In genomic region chr11:20024172-20024935, GRCh38 we compare ENCODE assay signal across 12 cellular contexts.
DNase-seq lines count a peak whose midpoint lies in the region; ATAC-seq and TF ChIP-seq lines count a peak whose summit lies in the region.
"Had no signal": no experiment of that assay in that cellular context is flagged by ENCODE, and none has a peak within 500 bp of the region (broad histone marks: within the 10 kb centered on the region; RNA-seq: fewer than 3 reads in every experiment).

No MANE protein-coding gene starts in this region.

- peak overlapping the region; percentile 78 for H3K4me2 ChIP-seq in GM23338

- no peak for ATAC-seq in GM23338
- no peak for ATAC-seq in HG02763 (IDR thresholded peaks at IDR 0.05; ENCODE audit: unreplicated experiment)

- no peaks in the 10 kb centered on the region for H4K20me1 ChIP-seq in GM23338 (replicated peaks; ENCODE audit: insufficient read depth)

- H3K9me3 Mint-ChIP-seq in GM23338 = no peaks in the 10 kb centered on the region
- no peaks in the 10 kb centered on the region for H3K9me3 Mint-ChIP-seq in nephron
- H3K9me3 Mint-ChIP-seq: activated naive CD4-positive, alpha-beta T cell treated with anti-CD3 and anti-CD28 coated beads, Interleukin-2, amount 50 U/mL, for 24 hours had no signal

- H2AFZ ChIP-seq in GM23338 = no peak overlapping the region

- H3K79me2 ChIP-seq in GM23338 (replicated peaks; ENCODE audit: insufficient read depth) = peaks cover 41% of the 10 kb centered on the region

- no peaks in the 10 kb centered on the region for H3K9me3 ChIP-seq in esophagus (ENCODE audit: control insufficient read depth in 2 of 2, insufficient read depth in 1 of 2, low read depth in 1 of 2, low read length in 1 of 2)

- no peaks in the 10 kb centered on the region; the same call in 1 of the 2 replicates for H3K27me3 ChIP-seq in GM23338 (ENCODE audit: insufficient read depth)
- no peaks in the 10 kb centered on the region for H3K27me3 ChIP-seq in esophagus (ENCODE audit: control insufficient read depth in 1 of 2, insufficient read depth in 2 of 2, low read length in 2 of 2)

- H3K36me3 ChIP-seq in GM23338 (ENCODE audit: insufficient read depth) (no peaks in the 10 kb centered on the region), esophagus (ENCODE audit: control insufficient read depth in 2 of 2, insufficient read depth in 2 of 2, low read length in 1 of 2) (no peaks in the 10 kb centered on the region)

- no peak overlapping the region; the same call in none of the 3 replicates for H3K4me3 Mint-ChIP-seq in GM23338
- peak overlapping the region in 2 of 3 experiments; percentile 84 to 85 for H3K4me3 Mint-ChIP-seq in nephron
- H3K4me3 Mint-ChIP-seq: activated naive CD4-positive, alpha-beta T cell treated with anti-CD3 and anti-CD28 coated beads, Interleukin-2, amount 50 U/mL, for 24 hours had no signal

- H3K36me3 Mint-ChIP-seq in GM23338 (ENCODE audit: low read depth) (peaks cover 2% of the 10 kb centered on the region; the same call in 1 of the 3 replicates), nephron (ENCODE audit: low read depth) (no peaks in the 10 kb centered on the region)
- H3K36me3 Mint-ChIP-seq: activated naive CD4-positive, alpha-beta T cell treated with anti-CD3 and anti-CD28 coated beads, Interleukin-2, amount 50 U/mL, for 24 hours had no signal

- peak overlapping the region; percentile 56 for H3K4me3 ChIP-seq in GM23338
- peak overlapping the region; percentile 48 for H3K4me3 ChIP-seq in astrocyte of the cerebellum (ENCODE audit: low read depth, low read length)
- peak overlapping the region; percentile 23 to 46 for H3K4me3 ChIP-seq in esophagus (ENCODE audit: low read depth in 1 of 2, low read length in 2 of 2)

- no peak for DNase-seq in GM23338 (ENCODE audit: low spot score)
- no peak for DNase-seq in astrocyte of the cerebellum (ENCODE audit: low read depth)
- no peak for DNase-seq in NCI-H345 (lab: John Stamatoyannopoulos, UW)
- no peak for DNase-seq in stimulated activated naive CD4-positive, alpha-beta T cell treated with Interleukin-2 at 50 U/mL for 16 hours (lab: John Stamatoyannopoulos, UW)
- DNase-seq in HPDE6-E6E7 (ENCODE audit: extremely low spot score) = no peak
- DNase-seq: activated CD4-positive, CD25-positive, alpha-beta regulatory T cell treated with anti-CD3 and anti-CD28 coated beads, Interleukin-2, amount 50 U/mL, for 72 hours; AML-193; NCI-H1930 had no signal

- no peak for TF ChIP-seq CTCF in GM23338 (conservative IDR thresholded peaks at IDR 0.05; ENCODE audit: low read depth in 2 of 2)
- no peak for TF ChIP-seq CTCF in astrocyte of the cerebellum (IDR thresholded peaks at IDR 0.05; ENCODE audit: low read depth, low read length, missing control alignments)
- TF ChIP-seq CTCF in nephron (IDR thresholded peaks at IDR 0.05; ENCODE audit: unreplicated experiment in 3 of 3) = no peak

- in situ Hi-C loops in astrocyte of the cerebellum (cut with HindIII; ENCODE audit: low sequenced_read_pairs) = loop anchor here (5.0 kb wide), 1 partner anchor 73 kb away; no protein-coding TSS in a partner anchor

- H3K4me1 ChIP-seq in GM23338 (ENCODE audit: insufficient read depth) (peaks cover 78% of the 10 kb centered on the region), esophagus (ENCODE audit: control insufficient read depth in 2 of 2, insufficient read depth in 2 of 2, low read length in 1 of 2) (peaks cover 2 to 20% of the 10 kb centered on the region in 2 donors)

- peaks cover 10% of the 10 kb centered on the region; the same call in 1 of the 2 replicates for H3F3A ChIP-seq in GM23338 (replicated peaks; ENCODE audit: low read depth)

- peaks cover 61% of the 10 kb centered on the region for H3K4me1 Mint-ChIP-seq in GM23338
- peaks cover 59% of the 10 kb centered on the region for H3K4me1 Mint-ChIP-seq in nephron
- H3K4me1 Mint-ChIP-seq: activated naive CD4-positive, alpha-beta T cell treated with anti-CD3 and anti-CD28 coated beads, Interleukin-2, amount 50 U/mL, for 24 hours had no signal

- H3K9me2 ChIP-seq in GM23338 (ENCODE audit: insufficient read depth) = no peaks in the 10 kb centered on the region

- no peak overlapping the region for H3K27ac ChIP-seq in GM23338 (ENCODE audit: low read depth)
- peak overlapping the region; percentile 37 to 68 for H3K27ac ChIP-seq in esophagus (ENCODE audit: low read depth in 2 of 2, low read length in 1 of 2)

- H3K27me3 Mint-ChIP-seq in GM23338 (ENCODE audit: insufficient read depth, low read depth, poor library complexity) = peaks cover 8% of the 10 kb centered on the region
- peaks cover 4% of the 10 kb centered on the region for H3K27me3 Mint-ChIP-seq in nephron (ENCODE audit: low read depth)
- H3K27me3 Mint-ChIP-seq: activated naive CD4-positive, alpha-beta T cell treated with anti-CD3 and anti-CD28 coated beads, Interleukin-2, amount 50 U/mL, for 24 hours had no signal

- H3K27ac Mint-ChIP-seq in GM23338 = peak overlapping the region; percentile 53
- no peak overlapping the region for H3K27ac Mint-ChIP-seq in nephron
- H3K27ac Mint-ChIP-seq: activated naive CD4-positive, alpha-beta T cell treated with anti-CD3 and anti-CD28 coated beads, Interleukin-2, amount 50 U/mL, for 24 hours had no signal

- WGBS in esophagus, 2 donors = 55 to 65% methylated on average over 6 of the region's 6 CpGs

TF ChIP-seq in GM23338, 12 proteins besides CTCF, POLR2A, EP300 and RAD21:
- TF ChIP-seq ETS1 (IDR thresholded peaks at IDR 0.05) = no peak
